36 cellular contexts compared by ENCODE assay signal in the genomic region with DNA sequence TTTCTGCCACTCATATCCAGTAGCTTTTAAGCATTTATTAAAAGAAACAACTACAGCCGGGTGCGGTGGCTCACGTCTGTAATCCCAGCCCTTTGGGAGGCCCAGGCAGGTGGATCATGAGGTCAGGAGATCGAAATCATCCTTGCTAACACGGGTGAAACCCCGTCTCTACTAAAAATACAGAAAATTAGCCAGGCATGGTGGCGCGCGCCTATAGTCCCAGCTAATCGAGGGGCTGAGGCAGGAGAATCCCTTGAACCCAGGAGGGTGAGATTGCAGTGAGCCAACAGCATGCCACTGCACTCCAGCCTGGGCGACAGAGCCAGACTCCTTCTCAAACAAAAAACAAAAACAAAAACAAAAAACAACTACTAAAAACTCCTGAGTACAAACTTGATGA.
DNase-seq lines count a peak whose midpoint lies in the region; ATAC-seq, FAIRE-seq and TF ChIP-seq lines count a peak whose summit lies in the region.
"Had no signal": no experiment of that assay in that cellular context is flagged by ENCODE, and none has a peak within 500 bp of the region (broad histone marks: within the 10 kb centered on the region; RNA-seq: fewer than 3 reads in every experiment).

No MANE protein-coding gene starts in this region.

- peak overlapping the region; percentile 19 for H2AFZ ChIP-seq in neural progenitor cell (replicated peaks)

- TF ChIP-seq CTCF in chondrocyte (IDR thresholded peaks at IDR 0.05) (no peak), neural progenitor cell (IDR thresholded peaks at IDR 0.05) (no peak), osteocyte (IDR thresholded peaks at IDR 0.05) (no peak), progenitor cell of endocrine pancreas (IDR thresholded peaks at IDR 0.05; ENCODE audit: unreplicated experiment) (no peak)

- no peak overlapping the region for H3K4me3 ChIP-seq in neural progenitor cell
- no peak overlapping the region for H3K4me3 ChIP-seq in naive thymus-derived CD4-positive, alpha-beta T cell (ENCODE audit: low read length)
- H3K4me3 ChIP-seq: A549; BLaER1; BLaER1 treated with 17β-estradiol and CSF1 and Interleukin-3, amounts not matched to agents 10 nM and 100 nM had no signal

- H3K9me3 ChIP-seq in neural progenitor cell (ENCODE audit: low read depth) = no peaks in the 10 kb centered on the region
- H3K9me3 ChIP-seq in naive thymus-derived CD4-positive, alpha-beta T cell (ENCODE audit: control insufficient read depth in 2 of 3, low read length in 3 of 3) = no peaks in the 10 kb centered on the region
- H3K9me3 ChIP-seq: A549; BE2C; BLaER1; BLaER1 treated with 17β-estradiol and CSF1 and Interleukin-3, amounts not matched to agents 10 nM and 100 nM; Caco-2 had no signal

- H3K4me1 ChIP-seq in neural progenitor cell = peaks cover 11% of the 10 kb centered on the region
- H3K4me1 ChIP-seq in naive thymus-derived CD4-positive, alpha-beta T cell (ENCODE audit: control insufficient read depth in 2 of 2, insufficient read depth in 2 of 2, low read length in 2 of 2) = no peaks in the 10 kb centered on the region
- H3K4me1 ChIP-seq: A549; BE2C; BLaER1; BLaER1 treated with 17β-estradiol and CSF1 and Interleukin-3, amounts not matched to agents 10 nM and 100 nM had no signal

- peak; percentile 24 for DNase-seq in chondrocyte (ENCODE audit: low spot score)
- no peak for DNase-seq in neural progenitor cell (ENCODE audit: low spot score)
- no peak for DNase-seq in osteocyte (ENCODE audit: extremely low spot score, unreplicated experiment)
- no peak for DNase-seq in progenitor cell of endocrine pancreas (ENCODE audit: low spot score, unreplicated experiment)
- DNase-seq in naive thymus-derived CD4-positive, alpha-beta T cell = no peak
- DNase-seq in stimulated activated CD4-positive, alpha-beta T cell treated with anti-CD3 and anti-CD28 coated beads, Interleukin-4, amount 100 ng/mL, for 24 hours = no peak
- DNase-seq in RCC 7860 (ENCODE audit: low spot score) = no peak
- DNase-seq: 8988T; ACHN; AML-193; BE2C; C1 segment of cervical spinal cord; Caco-2; Calu3; CD4-positive, alpha-beta memory T cell; CD4-positive, alpha-beta T cell; CD4-positive, CD25-positive, alpha-beta regulatory T cell; CD8-positive, alpha-beta memory T cell; CD8-positive, alpha-beta T cell; COR-L47; DMS 273 treated with DMSO at 0.1 percent for 48 hours; DMS153; DMS53; DMS79; DMS79 treated with DMSO at 0.1 percent for 48 hours; DND-41; EL had no signal

- H3K36me3 Mint-ChIP-seq in chondrocyte (ENCODE audit: low read depth) (no peaks in the 10 kb centered on the region), neural progenitor cell (no peaks in the 10 kb centered on the region), osteocyte (ENCODE audit: unreplicated experiment) (peaks cover 13% of the 10 kb centered on the region), progenitor cell of endocrine pancreas (ENCODE audit: insufficient read depth) (no peaks in the 10 kb centered on the region)
- H3K36me3 Mint-ChIP-seq in naive thymus-derived CD4-positive, alpha-beta T cell = peaks cover 0 to 4% (median 0%) of the 10 kb centered on the region in 5 donors
- H3K36me3 Mint-ChIP-seq: CD14-positive monocyte; CD4-positive, alpha-beta memory T cell; CD4-positive, CD25-positive, alpha-beta regulatory T cell; CD8-positive, alpha-beta memory T cell; CD8-positive, alpha-beta T cell had no signal

- no peaks in the 10 kb centered on the region for H3K9me3 Mint-ChIP-seq in chondrocyte (ENCODE audit: low read depth)
- H3K9me3 Mint-ChIP-seq in neural progenitor cell = no peaks in the 10 kb centered on the region
- H3K9me3 Mint-ChIP-seq in osteocyte (ENCODE audit: unreplicated experiment) = no peaks in the 10 kb centered on the region
- H3K9me3 Mint-ChIP-seq in progenitor cell of endocrine pancreas (ENCODE audit: low read depth) = no peaks in the 10 kb centered on the region
- H3K9me3 Mint-ChIP-seq in naive thymus-derived CD4-positive, alpha-beta T cell = peaks cover 0 to 10% (median 3%) of the 10 kb centered on the region in 11 donors
- H3K9me3 Mint-ChIP-seq: CD14-positive monocyte had no signal

- H3K27me3 Mint-ChIP-seq in chondrocyte (ENCODE audit: low read depth) (peaks cover 2% of the 10 kb centered on the region), neural progenitor cell (ENCODE audit: insufficient read depth, low read depth) (peaks cover 9% of the 10 kb centered on the region), osteocyte (ENCODE audit: unreplicated experiment) (no peaks in the 10 kb centered on the region), progenitor cell of endocrine pancreas (peaks cover 51% of the 10 kb centered on the region)
- H3K27me3 Mint-ChIP-seq in naive thymus-derived CD4-positive, alpha-beta T cell = no peaks in the 10 kb centered on the region
- H3K27me3 Mint-ChIP-seq: B cell; CD4-positive, alpha-beta memory T cell; CD4-positive, alpha-beta T cell; CD4-positive, CD25-positive, alpha-beta regulatory T cell; CD8-positive, alpha-beta memory T cell had no signal

- H3K36me3 ChIP-seq in neural progenitor cell = no peaks in the 10 kb centered on the region
- H3K36me3 ChIP-seq in naive thymus-derived CD4-positive, alpha-beta T cell (ENCODE audit: control insufficient read depth in 2 of 3, insufficient read depth in 3 of 3, low read length in 3 of 3) = no peaks in the 10 kb centered on the region
- H3K36me3 ChIP-seq: BE2C; BLaER1; BLaER1 treated with 17β-estradiol and CSF1 and Interleukin-3, amounts not matched to agents 10 nM and 100 nM had no signal

- H3K27ac Mint-ChIP-seq in chondrocyte (ENCODE audit: unreplicated experiment) (no peak overlapping the region), neural progenitor cell (no peak overlapping the region), osteocyte (ENCODE audit: unreplicated experiment) (peak overlapping the region; percentile 10), progenitor cell of endocrine pancreas (peak overlapping the region; percentile 15)
- H3K27ac Mint-ChIP-seq in naive thymus-derived CD4-positive, alpha-beta T cell = no peak overlapping the region
- H3K27ac Mint-ChIP-seq: B cell; CD14-positive monocyte; CD4-positive, alpha-beta memory T cell; CD4-positive, alpha-beta T cell; CD4-positive, CD25-positive, alpha-beta regulatory T cell; CD8-positive, alpha-beta memory T cell; CD8-positive, alpha-beta T cell had no signal

- no peaks in the 10 kb centered on the region for H3K27me3 ChIP-seq in neural progenitor cell
- no peaks in the 10 kb centered on the region for H3K27me3 ChIP-seq in naive thymus-derived CD4-positive, alpha-beta T cell (ENCODE audit: control insufficient read depth in 2 of 2, insufficient read depth in 2 of 2, low read length in 2 of 2)
- H3K27me3 ChIP-seq: BE2C; BLaER1; BLaER1 treated with 17β-estradiol and CSF1 and Interleukin-3, amounts not matched to agents 10 nM and 100 nM had no signal

- POLR2A ChIA-PET in naive thymus-derived CD4-positive, alpha-beta T cell (lab: Charles Lee) = no interaction called here

- CTCF ChIA-PET in naive thymus-derived CD4-positive, alpha-beta T cell (lab: Charles Lee) = no interaction called here

- H3K4me2 ChIP-seq in neural progenitor cell = no peak overlapping the region
- H3K4me2 ChIP-seq: A549; BLaER1; BLaER1 treated with 17β-estradiol and CSF1 and Interleukin-3, amounts not matched to agents 10 nM and 100 nM had no signal

- peaks cover 7% of the 10 kb centered on the region for H3F3A ChIP-seq in neural progenitor cell (ENCODE audit: low read depth)

- no peak overlapping the region for H3K9ac ChIP-seq in neural progenitor cell
- H3K9ac ChIP-seq: BLaER1; BLaER1 treated with 17β-estradiol and CSF1 and Interleukin-3, amounts not matched to agents 10 nM and 100 nM had no signal

- no peak for ATAC-seq in naive thymus-derived CD4-positive, alpha-beta T cell
- ATAC-seq in GM18870 (IDR thresholded peaks at IDR 0.05; ENCODE audit: unreplicated experiment) = no peak
- ATAC-seq: A549; CD8-positive, alpha-beta T cell had no signal

- no peak for FAIRE-seq in RCC 7860 (lab: Jason Lieb, UNC)
- FAIRE-seq: A549, D721Med had no signal

- H3K4me1 Mint-ChIP-seq in chondrocyte (ENCODE audit: low read depth) = no peaks in the 10 kb centered on the region
- peaks cover 16% of the 10 kb centered on the region for H3K4me1 Mint-ChIP-seq in neural progenitor cell
- H3K4me1 Mint-ChIP-seq in osteocyte (ENCODE audit: unreplicated experiment) = peaks cover 46% of the 10 kb centered on the region
- H3K4me1 Mint-ChIP-seq in progenitor cell of endocrine pancreas (ENCODE audit: low read depth) = no peaks in the 10 kb centered on the region
- no peaks in the 10 kb centered on the region for H3K4me1 Mint-ChIP-seq in naive thymus-derived CD4-positive, alpha-beta T cell
- H3K4me1 Mint-ChIP-seq: B cell; CD14-positive monocyte; CD4-positive, alpha-beta memory T cell; CD4-positive, CD25-positive, alpha-beta regulatory T cell; CD8-positive, alpha-beta memory T cell had no signal

- H3K79me2 ChIP-seq in neural progenitor cell (ENCODE audit: low read depth) = no peaks in the 10 kb centered on the region

- no peak overlapping the region for H3K27ac ChIP-seq in neural progenitor cell
- no peak overlapping the region for H3K27ac ChIP-seq in naive thymus-derived CD4-positive, alpha-beta T cell (ENCODE audit: low read depth, low read length)
- H3K27ac ChIP-seq: 22Rv1; A549; BLaER1; BLaER1 treated with 17β-estradiol and CSF1 and Interleukin-3, amounts not matched to agents 10 nM and 100 nM; C4-2B had no signal

- no peaks in the 10 kb centered on the region for H4K20me1 ChIP-seq in neural progenitor cell (ENCODE audit: low read depth)
- H4K20me1 ChIP-seq: BLaER1; BLaER1 treated with 17β-estradiol and CSF1 and Interleukin-3, amounts not matched to agents 10 nM and 100 nM had no signal

- H3K4me3 Mint-ChIP-seq in chondrocyte (ENCODE audit: unreplicated experiment) (no peak overlapping the region), neural progenitor cell (no peak overlapping the region), osteocyte (ENCODE audit: unreplicated experiment) (no peak overlapping the region), progenitor cell of endocrine pancreas (ENCODE audit: low read depth) (no peak overlapping the region)
- H3K4me3 Mint-ChIP-seq in naive thymus-derived CD4-positive, alpha-beta T cell = no peak overlapping the region
- H3K4me3 Mint-ChIP-seq: B cell; CD14-positive monocyte; CD4-positive, alpha-beta memory T cell; CD4-positive, alpha-beta T cell; CD4-positive, CD25-positive, alpha-beta regulatory T cell; CD8-positive, alpha-beta memory T cell; CD8-positive, alpha-beta T cell had no signal

- intact Hi-C loops in naive thymus-derived CD4-positive, alpha-beta T cell (cut with micrococcal nuclease) = no loop called here

Comparison
In these comparisons a context has a peak if more than half of its experiments do, and no peak if none do; other contexts are left out.
1. H3K27ac Mint-ChIP-seq: peak in osteocyte (single experiment) and progenitor cell of endocrine pancreas (single experiment); none in chondrocyte (single experiment), neural progenitor cell (single experiment) and naive thymus-derived CD4-positive, alpha-beta T cell (0 of 9).